ENCODE assay signal across 1 cellular context in genomic region chr11:77634724-77635123, GRCh38.
A peak's percentile ranks its signal among the peaks of the same experiment; 100 is the strongest.
TF ChIP-seq lines count a peak whose summit lies in the region.

No MANE protein-coding gene starts in this region.

TF ChIP-seq in K562, 482 proteins besides CTCF, POLR2A, EP300 and RAD21 (continued from another document and continues in another):
- TF ChIP-seq, protein P1, sequence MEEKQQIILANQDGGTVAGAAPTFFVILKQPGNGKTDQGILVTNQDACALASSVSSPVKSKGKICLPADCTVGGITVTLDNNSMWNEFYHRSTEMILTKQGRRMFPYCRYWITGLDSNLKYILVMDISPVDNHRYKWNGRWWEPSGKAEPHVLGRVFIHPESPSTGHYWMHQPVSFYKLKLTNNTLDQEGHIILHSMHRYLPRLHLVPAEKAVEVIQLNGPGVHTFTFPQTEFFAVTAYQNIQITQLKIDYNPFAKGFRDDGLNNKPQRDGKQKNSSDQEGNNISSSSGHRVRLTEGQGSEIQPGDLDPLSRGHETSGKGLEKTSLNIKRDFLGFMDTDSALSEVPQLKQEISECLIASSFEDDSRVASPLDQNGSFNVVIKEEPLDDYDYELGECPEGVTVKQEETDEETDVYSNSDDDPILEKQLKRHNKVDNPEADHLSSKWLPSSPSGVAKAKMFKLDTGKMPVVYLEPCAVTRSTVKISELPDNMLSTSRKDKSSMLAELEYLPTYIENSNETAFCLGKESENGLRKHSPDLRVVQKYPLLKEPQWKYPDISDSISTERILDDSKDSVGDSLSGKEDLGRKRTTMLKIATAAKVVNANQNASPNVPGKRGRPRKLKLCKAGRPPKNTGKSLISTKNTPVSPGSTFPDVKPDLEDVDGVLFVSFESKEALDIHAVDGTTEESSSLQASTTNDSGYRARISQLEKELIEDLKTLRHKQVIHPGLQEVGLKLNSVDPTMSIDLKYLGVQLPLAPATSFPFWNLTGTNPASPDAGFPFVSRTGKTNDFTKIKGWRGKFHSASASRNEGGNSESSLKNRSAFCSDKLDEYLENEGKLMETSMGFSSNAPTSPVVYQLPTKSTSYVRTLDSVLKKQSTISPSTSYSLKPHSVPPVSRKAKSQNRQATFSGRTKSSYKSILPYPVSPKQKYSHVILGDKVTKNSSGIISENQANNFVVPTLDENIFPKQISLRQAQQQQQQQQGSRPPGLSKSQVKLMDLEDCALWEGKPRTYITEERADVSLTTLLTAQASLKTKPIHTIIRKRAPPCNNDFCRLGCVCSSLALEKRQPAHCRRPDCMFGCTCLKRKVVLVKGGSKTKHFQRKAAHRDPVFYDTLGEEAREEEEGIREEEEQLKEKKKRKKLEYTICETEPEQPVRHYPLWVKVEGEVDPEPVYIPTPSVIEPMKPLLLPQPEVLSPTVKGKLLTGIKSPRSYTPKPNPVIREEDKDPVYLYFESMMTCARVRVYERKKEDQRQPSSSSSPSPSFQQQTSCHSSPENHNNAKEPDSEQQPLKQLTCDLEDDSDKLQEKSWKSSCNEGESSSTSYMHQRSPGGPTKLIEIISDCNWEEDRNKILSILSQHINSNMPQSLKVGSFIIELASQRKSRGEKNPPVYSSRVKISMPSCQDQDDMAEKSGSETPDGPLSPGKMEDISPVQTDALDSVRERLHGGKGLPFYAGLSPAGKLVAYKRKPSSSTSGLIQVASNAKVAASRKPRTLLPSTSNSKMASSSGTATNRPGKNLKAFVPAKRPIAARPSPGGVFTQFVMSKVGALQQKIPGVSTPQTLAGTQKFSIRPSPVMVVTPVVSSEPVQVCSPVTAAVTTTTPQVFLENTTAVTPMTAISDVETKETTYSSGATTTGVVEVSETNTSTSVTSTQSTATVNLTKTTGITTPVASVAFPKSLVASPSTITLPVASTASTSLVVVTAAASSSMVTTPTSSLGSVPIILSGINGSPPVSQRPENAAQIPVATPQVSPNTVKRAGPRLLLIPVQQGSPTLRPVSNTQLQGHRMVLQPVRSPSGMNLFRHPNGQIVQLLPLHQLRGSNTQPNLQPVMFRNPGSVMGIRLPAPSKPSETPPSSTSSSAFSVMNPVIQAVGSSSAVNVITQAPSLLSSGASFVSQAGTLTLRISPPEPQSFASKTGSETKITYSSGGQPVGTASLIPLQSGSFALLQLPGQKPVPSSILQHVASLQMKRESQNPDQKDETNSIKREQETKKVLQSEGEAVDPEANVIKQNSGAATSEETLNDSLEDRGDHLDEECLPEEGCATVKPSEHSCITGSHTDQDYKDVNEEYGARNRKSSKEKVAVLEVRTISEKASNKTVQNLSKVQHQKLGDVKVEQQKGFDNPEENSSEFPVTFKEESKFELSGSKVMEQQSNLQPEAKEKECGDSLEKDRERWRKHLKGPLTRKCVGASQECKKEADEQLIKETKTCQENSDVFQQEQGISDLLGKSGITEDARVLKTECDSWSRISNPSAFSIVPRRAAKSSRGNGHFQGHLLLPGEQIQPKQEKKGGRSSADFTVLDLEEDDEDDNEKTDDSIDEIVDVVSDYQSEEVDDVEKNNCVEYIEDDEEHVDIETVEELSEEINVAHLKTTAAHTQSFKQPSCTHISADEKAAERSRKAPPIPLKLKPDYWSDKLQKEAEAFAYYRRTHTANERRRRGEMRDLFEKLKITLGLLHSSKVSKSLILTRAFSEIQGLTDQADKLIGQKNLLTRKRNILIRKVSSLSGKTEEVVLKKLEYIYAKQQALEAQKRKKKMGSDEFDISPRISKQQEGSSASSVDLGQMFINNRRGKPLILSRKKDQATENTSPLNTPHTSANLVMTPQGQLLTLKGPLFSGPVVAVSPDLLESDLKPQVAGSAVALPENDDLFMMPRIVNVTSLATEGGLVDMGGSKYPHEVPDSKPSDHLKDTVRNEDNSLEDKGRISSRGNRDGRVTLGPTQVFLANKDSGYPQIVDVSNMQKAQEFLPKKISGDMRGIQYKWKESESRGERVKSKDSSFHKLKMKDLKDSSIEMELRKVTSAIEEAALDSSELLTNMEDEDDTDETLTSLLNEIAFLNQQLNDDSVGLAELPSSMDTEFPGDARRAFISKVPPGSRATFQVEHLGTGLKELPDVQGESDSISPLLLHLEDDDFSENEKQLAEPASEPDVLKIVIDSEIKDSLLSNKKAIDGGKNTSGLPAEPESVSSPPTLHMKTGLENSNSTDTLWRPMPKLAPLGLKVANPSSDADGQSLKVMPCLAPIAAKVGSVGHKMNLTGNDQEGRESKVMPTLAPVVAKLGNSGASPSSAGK (IDR thresholded peaks at IDR 0.05): peak; percentile 84
- TF ChIP-seq HCFC1 (IDR thresholded peaks at IDR 0.05; ENCODE audit: low read depth, low read length): no peak
- TF ChIP-seq ZNF239 (CRISPR knock-in tag; IDR thresholded peaks at IDR 0.05): no peak
- no peak for TF ChIP-seq GTF3C2 (IDR thresholded peaks at IDR 0.05; ENCODE audit: borderline replicate concordance, extremely low read depth, insufficient read length)
- no peak for TF ChIP-seq MAZ (CRISPR knock-in tag; conservative IDR thresholded peaks at IDR 0.05 in 1 of 2, IDR thresholded peaks at IDR 0.05 in 1 of 2)
- TF ChIP-seq ZNF354B (CRISPR knock-in tag; IDR thresholded peaks at IDR 0.05): no peak
- peak; percentile 22; the same call in 1 of the 2 replicates for TF ChIP-seq CBFA2T3 (IDR thresholded peaks at IDR 0.05)
- no peak for TF ChIP-seq ZNF668 (CRISPR knock-in tag; IDR thresholded peaks at IDR 0.05)
- no peak for TF ChIP-seq SRF (CRISPR knock-in tag; IDR thresholded peaks at IDR 0.05)
- no peak for TF ChIP-seq MEIS2 (IDR thresholded peaks at IDR 0.05; ENCODE audit: partially characterized antibody)
- TF ChIP-seq, protein P2, sequence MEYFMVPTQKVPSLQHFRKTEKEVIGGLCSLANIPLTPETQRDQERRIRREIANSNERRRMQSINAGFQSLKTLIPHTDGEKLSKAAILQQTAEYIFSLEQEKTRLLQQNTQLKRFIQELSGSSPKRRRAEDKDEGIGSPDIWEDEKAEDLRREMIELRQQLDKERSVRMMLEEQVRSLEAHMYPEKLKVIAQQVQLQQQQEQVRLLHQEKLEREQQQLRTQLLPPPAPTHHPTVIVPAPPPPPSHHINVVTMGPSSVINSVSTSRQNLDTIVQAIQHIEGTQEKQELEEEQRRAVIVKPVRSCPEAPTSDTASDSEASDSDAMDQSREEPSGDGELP (CRISPR knock-in tag; IDR thresholded peaks at IDR 0.05; ENCODE audit: borderline replicate concordance): peak; percentile 14; the same call in 1 of the 2 replicates
- TF ChIP-seq ZNF124 (CRISPR knock-in tag; IDR thresholded peaks at IDR 0.05): no peak
- peak; percentile 52; the same call in 1 of the 2 replicates for TF ChIP-seq SOX6 (IDR thresholded peaks at IDR 0.05)
- TF ChIP-seq, protein P3, sequence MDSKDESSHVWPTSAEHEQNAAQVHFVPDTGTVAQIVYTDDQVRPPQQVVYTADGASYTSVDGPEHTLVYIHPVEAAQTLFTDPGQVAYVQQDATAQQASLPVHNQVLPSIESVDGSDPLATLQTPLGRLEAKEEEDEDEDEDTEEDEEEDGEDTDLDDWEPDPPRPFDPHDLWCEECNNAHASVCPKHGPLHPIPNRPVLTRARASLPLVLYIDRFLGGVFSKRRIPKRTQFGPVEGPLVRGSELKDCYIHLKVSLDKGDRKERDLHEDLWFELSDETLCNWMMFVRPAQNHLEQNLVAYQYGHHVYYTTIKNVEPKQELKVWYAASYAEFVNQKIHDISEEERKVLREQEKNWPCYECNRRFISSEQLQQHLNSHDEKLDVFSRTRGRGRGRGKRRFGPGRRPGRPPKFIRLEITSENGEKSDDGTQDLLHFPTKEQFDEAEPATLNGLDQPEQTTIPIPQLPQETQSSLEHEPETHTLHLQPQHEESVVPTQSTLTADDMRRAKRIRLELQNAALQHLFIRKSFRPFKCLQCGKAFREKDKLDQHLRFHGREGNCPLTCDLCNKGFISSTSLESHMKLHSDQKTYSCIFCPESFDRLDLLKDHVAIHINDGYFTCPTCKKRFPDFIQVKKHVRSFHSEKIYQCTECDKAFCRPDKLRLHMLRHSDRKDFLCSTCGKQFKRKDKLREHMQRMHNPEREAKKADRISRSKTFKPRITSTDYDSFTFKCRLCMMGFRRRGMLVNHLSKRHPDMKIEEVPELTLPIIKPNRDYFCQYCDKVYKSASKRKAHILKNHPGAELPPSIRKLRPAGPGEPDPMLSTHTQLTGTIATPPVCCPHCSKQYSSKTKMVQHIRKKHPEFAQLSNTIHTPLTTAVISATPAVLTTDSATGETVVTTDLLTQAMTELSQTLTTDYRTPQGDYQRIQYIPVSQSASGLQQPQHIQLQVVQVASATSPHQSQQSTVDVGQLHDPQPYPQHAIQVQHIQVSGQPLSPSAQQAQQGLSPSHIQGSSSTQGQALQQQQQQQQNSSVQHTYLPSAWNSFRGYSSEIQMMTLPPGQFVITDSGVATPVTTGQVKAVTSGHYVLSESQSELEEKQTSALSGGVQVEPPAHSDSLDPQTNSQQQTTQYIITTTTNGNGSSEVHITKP (IDR thresholded peaks at IDR 0.05; ENCODE audit: partially characterized antibody): no peak
- TF ChIP-seq CREB1 (IDR thresholded peaks at IDR 0.05): no peak
- TF ChIP-seq CREB1 (CRISPR knock-in tag; IDR thresholded peaks at IDR 0.05): no peak
- no peak for TF ChIP-seq ZNF41 (CRISPR knock-in tag; conservative IDR thresholded peaks at IDR 0.05)
- TF ChIP-seq, protein P4, sequence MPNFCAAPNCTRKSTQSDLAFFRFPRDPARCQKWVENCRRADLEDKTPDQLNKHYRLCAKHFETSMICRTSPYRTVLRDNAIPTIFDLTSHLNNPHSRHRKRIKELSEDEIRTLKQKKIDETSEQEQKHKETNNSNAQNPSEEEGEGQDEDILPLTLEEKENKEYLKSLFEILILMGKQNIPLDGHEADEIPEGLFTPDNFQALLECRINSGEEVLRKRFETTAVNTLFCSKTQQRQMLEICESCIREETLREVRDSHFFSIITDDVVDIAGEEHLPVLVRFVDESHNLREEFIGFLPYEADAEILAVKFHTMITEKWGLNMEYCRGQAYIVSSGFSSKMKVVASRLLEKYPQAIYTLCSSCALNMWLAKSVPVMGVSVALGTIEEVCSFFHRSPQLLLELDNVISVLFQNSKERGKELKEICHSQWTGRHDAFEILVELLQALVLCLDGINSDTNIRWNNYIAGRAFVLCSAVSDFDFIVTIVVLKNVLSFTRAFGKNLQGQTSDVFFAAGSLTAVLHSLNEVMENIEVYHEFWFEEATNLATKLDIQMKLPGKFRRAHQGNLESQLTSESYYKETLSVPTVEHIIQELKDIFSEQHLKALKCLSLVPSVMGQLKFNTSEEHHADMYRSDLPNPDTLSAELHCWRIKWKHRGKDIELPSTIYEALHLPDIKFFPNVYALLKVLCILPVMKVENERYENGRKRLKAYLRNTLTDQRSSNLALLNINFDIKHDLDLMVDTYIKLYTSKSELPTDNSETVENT (CRISPR knock-in tag; IDR thresholded peaks at IDR 0.05): no peak
- 0 out of 2 replicates have a peak, but pooled peaks have one; percentile 14 for TF ChIP-seq ARID1B (IDR thresholded peaks at IDR 0.05)
- no peak for TF ChIP-seq HDAC6 (IDR thresholded peaks at IDR 0.05; ENCODE audit: low read depth, low read length)
- TF ChIP-seq ZNF431 (CRISPR knock-in tag; IDR thresholded peaks at IDR 0.05): no peak
- TF ChIP-seq TRIM24 (IDR thresholded peaks at IDR 0.05): 0 out of 4 replicates have a peak, but pooled peaks of 1 of the 2 experiments have one; percentile 15
- TF ChIP-seq, protein P5, sequence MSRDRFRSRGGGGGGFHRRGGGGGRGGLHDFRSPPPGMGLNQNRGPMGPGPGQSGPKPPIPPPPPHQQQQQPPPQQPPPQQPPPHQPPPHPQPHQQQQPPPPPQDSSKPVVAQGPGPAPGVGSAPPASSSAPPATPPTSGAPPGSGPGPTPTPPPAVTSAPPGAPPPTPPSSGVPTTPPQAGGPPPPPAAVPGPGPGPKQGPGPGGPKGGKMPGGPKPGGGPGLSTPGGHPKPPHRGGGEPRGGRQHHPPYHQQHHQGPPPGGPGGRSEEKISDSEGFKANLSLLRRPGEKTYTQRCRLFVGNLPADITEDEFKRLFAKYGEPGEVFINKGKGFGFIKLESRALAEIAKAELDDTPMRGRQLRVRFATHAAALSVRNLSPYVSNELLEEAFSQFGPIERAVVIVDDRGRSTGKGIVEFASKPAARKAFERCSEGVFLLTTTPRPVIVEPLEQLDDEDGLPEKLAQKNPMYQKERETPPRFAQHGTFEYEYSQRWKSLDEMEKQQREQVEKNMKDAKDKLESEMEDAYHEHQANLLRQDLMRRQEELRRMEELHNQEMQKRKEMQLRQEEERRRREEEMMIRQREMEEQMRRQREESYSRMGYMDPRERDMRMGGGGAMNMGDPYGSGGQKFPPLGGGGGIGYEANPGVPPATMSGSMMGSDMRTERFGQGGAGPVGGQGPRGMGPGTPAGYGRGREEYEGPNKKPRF (IDR thresholded peaks at IDR 0.05; ENCODE audit: low read depth, low read length): no peak
- TF ChIP-seq, protein P6, sequence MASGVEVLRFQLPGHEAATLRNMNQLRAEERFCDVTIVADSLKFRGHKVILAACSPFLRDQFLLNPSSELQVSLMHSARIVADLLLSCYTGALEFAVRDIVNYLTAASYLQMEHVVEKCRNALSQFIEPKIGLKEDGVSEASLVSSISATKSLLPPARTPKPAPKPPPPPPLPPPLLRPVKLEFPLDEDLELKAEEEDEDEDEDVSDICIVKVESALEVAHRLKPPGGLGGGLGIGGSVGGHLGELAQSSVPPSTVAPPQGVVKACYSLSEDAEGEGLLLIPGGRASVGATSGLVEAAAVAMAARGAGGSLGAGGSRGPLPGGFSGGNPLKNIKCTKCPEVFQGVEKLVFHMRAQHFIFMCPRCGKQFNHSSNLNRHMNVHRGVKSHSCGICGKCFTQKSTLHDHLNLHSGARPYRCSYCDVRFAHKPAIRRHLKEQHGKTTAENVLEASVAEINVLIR (CRISPR knock-in tag; IDR thresholded peaks at IDR 0.05): no peak
- TF ChIP-seq NELFE (IDR thresholded peaks at IDR 0.05; ENCODE audit: insufficient read depth, insufficient read length): no peak
- TF ChIP-seq MAX (CRISPR knock-in tag; IDR thresholded peaks at IDR 0.05): peak; percentile 81
- TF ChIP-seq, protein P7, sequence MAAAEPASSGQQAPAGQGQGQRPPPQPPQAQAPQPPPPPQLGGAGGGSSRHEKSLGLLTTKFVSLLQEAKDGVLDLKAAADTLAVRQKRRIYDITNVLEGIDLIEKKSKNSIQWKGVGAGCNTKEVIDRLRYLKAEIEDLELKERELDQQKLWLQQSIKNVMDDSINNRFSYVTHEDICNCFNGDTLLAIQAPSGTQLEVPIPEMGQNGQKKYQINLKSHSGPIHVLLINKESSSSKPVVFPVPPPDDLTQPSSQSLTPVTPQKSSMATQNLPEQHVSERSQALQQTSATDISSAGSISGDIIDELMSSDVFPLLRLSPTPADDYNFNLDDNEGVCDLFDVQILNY (CRISPR knock-in tag; IDR thresholded peaks at IDR 0.05): no peak
- peak; percentile 50 for TF ChIP-seq RFX1 (IDR thresholded peaks at IDR 0.05)
- TF ChIP-seq ETV5 (CRISPR knock-in tag; IDR thresholded peaks at IDR 0.05; ENCODE audit: low read depth): no peak
